In genomic region chr6:13352165-13352564, GRCh38 we compare ENCODE assay signal across 1 cellular context.
TF ChIP-seq lines count a peak whose summit lies in the region.

No MANE protein-coding gene starts in this region.

TF ChIP-seq in K562, 482 proteins besides CTCF, POLR2A, EP300 and RAD21 (continued from another document):
- peak; percentile 51; the same call in 1 of the 2 replicates for TF ChIP-seq ZNF449 (CRISPR knock-in tag; IDR thresholded peaks at IDR 0.05)
- TF ChIP-seq, protein P1, sequence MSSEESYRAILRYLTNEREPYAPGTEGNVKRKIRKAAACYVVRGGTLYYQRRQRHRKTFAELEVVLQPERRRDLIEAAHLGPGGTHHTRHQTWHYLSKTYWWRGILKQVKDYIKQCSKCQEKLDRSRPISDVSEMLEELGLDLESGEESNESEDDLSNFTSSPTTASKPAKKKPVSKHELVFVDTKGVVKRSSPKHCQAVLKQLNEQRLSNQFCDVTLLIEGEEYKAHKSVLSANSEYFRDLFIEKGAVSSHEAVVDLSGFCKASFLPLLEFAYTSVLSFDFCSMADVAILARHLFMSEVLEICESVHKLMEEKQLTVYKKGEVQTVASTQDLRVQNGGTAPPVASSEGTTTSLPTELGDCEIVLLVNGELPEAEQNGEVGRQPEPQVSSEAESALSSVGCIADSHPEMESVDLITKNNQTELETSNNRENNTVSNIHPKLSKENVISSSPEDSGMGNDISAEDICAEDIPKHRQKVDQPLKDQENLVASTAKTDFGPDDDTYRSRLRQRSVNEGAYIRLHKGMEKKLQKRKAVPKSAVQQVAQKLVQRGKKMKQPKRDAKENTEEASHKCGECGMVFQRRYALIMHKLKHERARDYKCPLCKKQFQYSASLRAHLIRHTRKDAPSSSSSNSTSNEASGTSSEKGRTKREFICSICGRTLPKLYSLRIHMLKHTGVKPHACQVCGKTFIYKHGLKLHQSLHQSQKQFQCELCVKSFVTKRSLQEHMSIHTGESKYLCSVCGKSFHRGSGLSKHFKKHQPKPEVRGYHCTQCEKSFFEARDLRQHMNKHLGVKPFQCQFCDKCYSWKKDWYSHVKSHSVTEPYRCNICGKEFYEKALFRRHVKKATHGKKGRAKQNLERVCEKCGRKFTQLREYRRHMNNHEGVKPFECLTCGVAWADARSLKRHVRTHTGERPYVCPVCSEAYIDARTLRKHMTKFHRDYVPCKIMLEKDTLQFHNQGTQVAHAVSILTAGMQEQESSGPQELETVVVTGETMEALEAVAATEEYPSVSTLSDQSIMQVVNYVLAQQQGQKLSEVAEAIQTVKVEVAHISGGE (CRISPR knock-in tag; IDR thresholded peaks at IDR 0.05): peak in 1 of 3 experiments; percentile 64; a peak in 1 of 6 replicates
